25 cellular contexts compared by ENCODE assay signal in genomic region chr14:36971263-36971855, GRCh38.
"Had no signal": no experiment of that assay in that cellular context is flagged by ENCODE, and none has a peak within 500 bp of the region (broad histone marks: within the 10 kb centered on the region; RNA-seq: fewer than 3 reads in every experiment).

No MANE protein-coding gene starts in this region.

- H3K36me3 ChIP-seq: esophagus muscularis mucosa, heart right ventricle, left lung, neural progenitor cell, right lobe of liver, suprapubic skin, transverse colon, vagina had no signal

- DNase-seq: dorsolateral prefrontal cortex; effector CD4-positive, alpha-beta T cell; foreskin melanocyte; glutamatergic neuron; heart right ventricle; hippocampal formation; left cardiac atrium; left lung; mesenchymal stem cell; mucosa of descending colon; naive B cell; right lobe of liver; stimulated activated CD4-positive, alpha-beta T cell treated with anti-CD3 and anti-CD28 coated beads, Interleukin-12 subunit alpha, Interleukin-12 subunit beta, amount 100 ng/mL, for 4 hours; stimulated activated CD4-positive, alpha-beta T cell treated with anti-CD3 and anti-CD28 coated beads, Interleukin-1b, Interleukin-23, amount 100 ng/mL, for 48 hours; stimulated activated CD4-positive, alpha-beta T cell treated with anti-CD3 and anti-CD28 coated beads, Interleukin-4, amount 100 ng/mL, for 1 hour; stimulated activated CD8-positive, alpha-beta memory T cell treated with anti-CD3 and anti-CD28 coated beads, Interleukin-4, amount 100 ng/mL, for 48 hours; stimulated activated naive CD4-positive, alpha-beta T cell; stimulated activated naive CD8-positive, alpha-beta T cell treated with anti-CD3 and anti-CD28 coated beads, Interleukin-15, amount 100 ng/mL, for 72 hours; transverse colon had no signal

- H3K27ac ChIP-seq: dorsolateral prefrontal cortex, esophagus muscularis mucosa, heart right ventricle, left lung, neural progenitor cell, parathyroid adenoma, right lobe of liver, suprapubic skin, transverse colon, vagina had no signal

- H3K4me1 ChIP-seq: heart right ventricle, neural progenitor cell, parathyroid adenoma, right lobe of liver, transverse colon, vagina had no signal

- H3K4me3 ChIP-seq: dorsolateral prefrontal cortex, esophagus muscularis mucosa, heart right ventricle, left lung, mucosa of descending colon, neural progenitor cell, right lobe of liver, smooth muscle cell, suprapubic skin, transverse colon, vagina had no signal

- H3K27me3 ChIP-seq: esophagus muscularis mucosa, left lung, neural progenitor cell, right lobe of liver, suprapubic skin, transverse colon, vagina had no signal

- H3K9me3 ChIP-seq: esophagus muscularis mucosa, heart right ventricle, left lung, mucosa of descending colon, right lobe of liver, suprapubic skin, transverse colon, vagina had no signal
